In the genomic region with DNA sequence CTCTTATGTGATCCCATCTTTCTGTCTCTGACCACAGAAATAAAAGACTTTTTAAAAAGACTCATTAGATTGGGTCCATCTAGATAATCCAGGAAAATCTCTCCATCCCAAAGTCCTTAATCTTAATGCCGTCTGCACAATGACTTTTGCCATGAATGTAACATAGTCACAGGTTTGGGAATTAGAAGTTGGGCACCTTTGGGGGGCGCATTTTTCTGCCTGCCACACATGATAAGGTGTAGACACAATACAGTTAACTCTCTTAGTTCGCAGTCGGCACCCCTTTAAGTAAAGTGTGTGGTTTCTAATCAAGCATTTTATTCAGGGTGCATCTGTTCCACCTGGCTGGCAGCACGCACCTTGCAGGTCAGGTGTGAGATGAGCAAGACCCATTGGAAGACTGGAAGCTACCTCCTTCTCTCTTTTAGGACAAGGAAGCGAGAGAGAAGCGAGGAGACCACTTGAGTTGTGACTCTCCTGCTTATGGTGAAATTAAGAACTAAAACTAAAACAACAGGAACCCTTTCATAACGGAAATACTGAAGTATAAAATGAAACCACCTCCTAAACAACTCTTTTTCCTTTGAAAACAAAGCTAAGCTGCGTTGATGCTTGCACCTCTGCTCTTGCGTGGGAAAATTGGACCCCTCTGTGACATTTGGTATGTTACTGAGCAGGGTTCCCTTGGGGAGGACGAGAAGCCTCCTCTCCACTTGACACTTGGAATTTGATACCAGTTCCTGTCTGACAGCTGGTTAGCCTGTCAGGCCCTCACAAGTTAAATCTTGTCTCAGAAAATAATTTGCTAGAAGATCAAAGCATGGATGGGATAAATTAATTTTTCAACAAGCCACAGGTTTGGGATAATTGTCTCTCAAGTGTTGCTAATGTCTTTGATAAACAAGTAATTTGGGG, we compare ENCODE assay signal across 9 cellular contexts. TPM values are rescaled to one million over a fixed set of nuclear protein-coding genes. Genes with fewer than 3 reads are reported as not detected.
DNase-seq lines count a peak whose midpoint lies in the region; ATAC-seq and TF ChIP-seq lines count a peak whose summit lies in the region.
"Had no signal": no experiment of that assay in that cellular context is flagged by ENCODE, and none has a peak within 500 bp of the region (broad histone marks: within the 10 kb centered on the region; RNA-seq: fewer than 3 reads in every experiment).

No MANE protein-coding gene starts in this region.

- H3K27ac ChIP-seq in right atrium auricular region, result peak overlapping the region; percentile 6 to 47

- H3K27ac Mint-ChIP-seq in activated CD4-positive, alpha-beta memory T cell treated with anti-CD3 and anti-CD28 coated beads for 36 hours, result peak overlapping the region; percentile 29
- H3K27ac Mint-ChIP-seq in type B pancreatic cell (peak overlapping the region; percentile 48), Caco-2 (ENCODE audit: unreplicated experiment) (no peak overlapping the region)

- H3K4me3 ChIP-seq in right atrium auricular region (peak overlapping the region in 1 of 2 donors; percentile 1), Caco-2 (ENCODE audit: low read depth, low read length) (no peak overlapping the region)

- H3K27me3 ChIP-seq in right atrium auricular region (no peaks in the 10 kb centered on the region), Caco-2 (replicated peaks; ENCODE audit: control insufficient read depth, insufficient read depth, low read length) (no peaks in the 10 kb centered on the region)

- H3K4me1 ChIP-seq in right atrium auricular region (peaks cover 0 to 64% of the 10 kb centered on the region in 2 donors), Caco-2 (peaks cover 16% of the 10 kb centered on the region)

- POLR2A ChIA-PET in activated CD4-positive, alpha-beta memory T cell treated with anti-CD3 and anti-CD28 coated beads for 36 hours (lab: Charles Lee), result no interaction called here
- POLR2A ChIA-PET in Caco-2 (lab: Charles Lee), result no interaction called here

- TF ChIP-seq CTCF in right atrium auricular region (IDR thresholded peaks at IDR 0.05), result no peak
- TF ChIP-seq CTCF in type B pancreatic cell (conservative IDR thresholded peaks at IDR 0.05), result no peak
- no peak for TF ChIP-seq CTCF in Caco-2 (IDR thresholded peaks at IDR 0.05; ENCODE audit: insufficient read depth in 1 of 2, low read depth in 1 of 2, low read length in 1 of 2, severe bottlenecking in 1 of 2, unreplicated experiment in 1 of 2)

- no peaks in the 10 kb centered on the region for H3K36me3 Mint-ChIP-seq in activated CD4-positive, alpha-beta memory T cell treated with anti-CD3 and anti-CD28 coated beads for 36 hours
- H3K36me3 Mint-ChIP-seq in type B pancreatic cell (peaks cover 22% of the 10 kb centered on the region), Caco-2 (ENCODE audit: insufficient read depth, unreplicated experiment) (peaks cover 52% of the 10 kb centered on the region)

- peaks cover 30% of the 10 kb centered on the region for H3K4me1 Mint-ChIP-seq in activated CD4-positive, alpha-beta memory T cell treated with anti-CD3 and anti-CD28 coated beads for 36 hours (ENCODE audit: low read depth)
- peaks cover 60% of the 10 kb centered on the region for H3K4me1 Mint-ChIP-seq in type B pancreatic cell (ENCODE audit: unreplicated experiment)
- H3K4me1 Mint-ChIP-seq in Caco-2 (ENCODE audit: low read depth, unreplicated experiment), result peaks cover 22% of the 10 kb centered on the region

- H3K9me3 Mint-ChIP-seq in activated CD4-positive, alpha-beta memory T cell treated with anti-CD3 and anti-CD28 coated beads for 36 hours, result peaks cover 2% of the 10 kb centered on the region
- no peaks in the 10 kb centered on the region for H3K9me3 Mint-ChIP-seq in type B pancreatic cell
- H3K9me3 Mint-ChIP-seq in Caco-2 (ENCODE audit: unreplicated experiment), result peaks cover 10% of the 10 kb centered on the region

- ATAC-seq in Right ventricle myocardium inferior, result no peak
- ATAC-seq in HG03045 (IDR thresholded peaks at IDR 0.05; ENCODE audit: unreplicated experiment), result no peak

- DNase-seq in right atrium auricular region (ENCODE audit: low spot score) (no peak), Right ventricle myocardium inferior (ENCODE audit: missing footprints) (no peak), NCI-H187 (lab: John Stamatoyannopoulos, UW) (peak; percentile 59 to 74), type B pancreatic cell (ENCODE audit: extremely low spot score, unreplicated experiment) (no peak), Caco-2 (no peak), iPS-NIHi7 (ENCODE audit: extremely low spot score) (no peak)
- no peak for DNase-seq in activated CD4-positive, alpha-beta memory T cell treated with anti-CD3 and anti-CD28 coated beads for 36 hours
- DNase-seq: NCI-H446 treated with DMSO at 0.1 percent for 48 hours had no signal

- H3K36me3 ChIP-seq in right atrium auricular region (no peaks in the 10 kb centered on the region), Caco-2 (ENCODE audit: control insufficient read depth, insufficient read depth, low read length) (no peaks in the 10 kb centered on the region)

- CTCF ChIA-PET in activated CD4-positive, alpha-beta memory T cell treated with anti-CD3 and anti-CD28 coated beads for 36 hours (lab: Charles Lee), result no interaction called here
- CTCF ChIA-PET in Caco-2 (lab: Charles Lee), result no interaction called here

- peak overlapping the region; percentile 42 for H3K4me3 Mint-ChIP-seq in activated CD4-positive, alpha-beta memory T cell treated with anti-CD3 and anti-CD28 coated beads for 36 hours
- H3K4me3 Mint-ChIP-seq in type B pancreatic cell (peak overlapping the region; percentile 49), Caco-2 (ENCODE audit: unreplicated experiment) (no peak overlapping the region)

- no peaks in the 10 kb centered on the region for H3K27me3 Mint-ChIP-seq in activated CD4-positive, alpha-beta memory T cell treated with anti-CD3 and anti-CD28 coated beads for 36 hours
- H3K27me3 Mint-ChIP-seq in type B pancreatic cell (no peaks in the 10 kb centered on the region), Caco-2 (ENCODE audit: insufficient read depth, unreplicated experiment) (no peaks in the 10 kb centered on the region)

- intact Hi-C loops in Right ventricle myocardium inferior (cut with DNase I), result no loop called here
- intact Hi-C loops in activated CD4-positive, alpha-beta memory T cell treated with anti-CD3 and anti-CD28 coated beads for 36 hours (cut with micrococcal nuclease), result no loop called here
- intact Hi-C loops in Caco-2 (cut with micrococcal nuclease; ENCODE audit: unreplicated experiment), result no loop called here

- H3K9me3 ChIP-seq in right atrium auricular region, result no peaks in the 10 kb centered on the region
- no peaks in the 10 kb centered on the region for H3K9me3 ChIP-seq in Caco-2

- no TSS peak for BruUV-seq in Caco-2 (replicated peaks; lab: Mats Ljungman, UMichigan)

RNA-seq across cellular contexts. Expression of a gene that starts 32.4 kb away (rescaled TPM):
- total RNA-seq in right atrium auricular region, result 100 to 1,000 TPM; 164 to 166 TPM
- total RNA-seq in Right ventricle myocardium inferior, result 153 TPM
- 1 to 10 TPM; 8.3 TPM for total RNA-seq in activated CD4-positive, alpha-beta memory T cell treated with anti-CD3 and anti-CD28 coated beads for 36 hours
- total RNA-seq in type B pancreatic cell (ENCODE audit: low replicate concordance), result 54.6 and 68.3 TPM in 2 replicates
- total RNA-seq in Caco-2 (2022), result 51.7 and 58.7 TPM in 2 replicates

Comparison
In these comparisons a context has a peak if more than half of its experiments do, and no peak if none do; other contexts are left out.
1. DNase-seq: peak in NCI-H187 (2 of 2); none in right atrium auricular region (single experiment), Right ventricle myocardium inferior (single experiment), activated CD4-positive, alpha-beta memory T cell treated with anti-CD3 and anti-CD28 coated beads for 36 hours (single experiment), type B pancreatic cell (single experiment), Caco-2 (0 of 2) and iPS-NIHi7 (single experiment).